28 cellular contexts compared by ENCODE assay signal in the genomic region with DNA sequence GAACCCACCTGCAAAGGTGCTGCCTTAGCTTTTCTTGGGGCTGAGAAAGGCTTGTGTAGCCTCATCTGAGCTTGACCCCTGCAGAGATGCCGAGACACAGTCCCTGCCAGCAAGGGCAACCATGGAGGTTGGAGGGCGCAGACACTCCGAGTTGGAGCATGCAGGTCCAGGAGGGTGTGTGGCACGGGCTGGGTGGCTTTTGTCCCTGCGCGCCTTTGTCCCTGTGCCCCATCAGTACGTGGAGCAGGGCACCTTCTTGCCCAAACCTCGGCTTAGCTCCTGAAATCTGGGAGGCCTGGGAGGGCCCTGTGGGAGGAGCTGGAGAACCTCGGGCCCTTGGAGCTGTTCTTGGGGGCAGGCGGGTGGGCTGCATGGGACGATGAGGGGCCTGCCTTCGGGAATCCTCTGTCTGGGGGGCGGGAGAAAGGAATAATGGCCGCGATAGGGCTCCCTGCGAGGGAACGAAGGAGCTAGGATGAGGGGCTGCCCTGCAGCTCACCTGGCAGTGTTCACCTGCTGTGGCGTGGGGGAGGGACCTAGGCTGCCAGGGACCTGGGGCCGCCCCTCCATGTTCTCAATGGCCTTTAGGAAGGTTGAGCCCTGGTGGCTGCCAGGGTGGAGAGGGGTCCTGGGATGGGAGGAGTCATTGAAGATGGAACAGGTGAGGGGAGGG. TPM values are rescaled to one million over a fixed set of nuclear protein-coding genes. Genes with fewer than 3 reads are reported as not detected.
"Had no signal": no experiment of that assay in that cellular context is flagged by ENCODE, and none has a peak within 500 bp of the region (broad histone marks: within the 10 kb centered on the region; RNA-seq: fewer than 3 reads in every experiment).

No MANE protein-coding gene starts in this region.

- H3K4me3 ChIP-seq: ovary, suprapubic skin, tibial artery had no signal

- H3K27me3 ChIP-seq: ovary had no signal

- H3K36me3 Mint-ChIP-seq: mesothelial cell of epicardium; naive B cell; stimulated activated naive B cell treated with anti-CD40 and anti-IgM and Interleukin-4, amounts not matched to agents 10 μg/mL and 1 μg/mL and 100 μg/mL, for 72 hours had no signal

- H3K9me3 Mint-ChIP-seq: activated naive CD8-positive, alpha-beta T cell treated with anti-CD3 and anti-CD28 coated beads, Interleukin-2, amount 50 U/mL, for 24 hours; activated T-helper 1 cell treated with anti-CD3 and anti-CD28 coated beads, Interleukin-12 subunit alpha, Interleukin-12 subunit beta, Interleukin-2, Interleukin-4 antibody, amounts not matched to agents 30 ng/mL and 10 ng/mL and 1 ng/mL, durations not matched to agents 14 hours and 24 hours and 36 hours; central memory CD8-positive, alpha-beta T cell; mesothelial cell of epicardium; T-helper 2 cell treated with Interferon-gamma antibody and Interleukin-4, amounts not matched to agents 5 μg/mL and 100 μg/mL, for 36 hours had no signal

- H3K9me3 ChIP-seq: neutrophil, ovary, suprapubic skin, tibial artery had no signal

- H3K36me3 ChIP-seq: neutrophil, ovary, suprapubic skin, tibial artery had no signal

- H3K4me1 Mint-ChIP-seq: activated naive CD8-positive, alpha-beta T cell treated with anti-CD3 and anti-CD28 coated beads, Interleukin-2, amount 50 U/mL, for 24 hours had no signal

- H3K27me3 Mint-ChIP-seq: progenitor cell of endocrine pancreas had no signal

- H3K27ac Mint-ChIP-seq: activated naive CD8-positive, alpha-beta T cell treated with anti-CD3 and anti-CD28 coated beads, Interleukin-2, amount 50 U/mL, for 24 hours; activated T-helper 1 cell treated with anti-CD3 and anti-CD28 coated beads, Interleukin-12 subunit alpha, Interleukin-12 subunit beta, Interleukin-2, Interleukin-4 antibody, amounts not matched to agents 30 ng/mL and 10 ng/mL and 1 ng/mL, durations not matched to agents 14 hours and 24 hours and 36 hours; mesothelial cell of epicardium; progenitor cell of endocrine pancreas; stimulated activated naive B cell treated with anti-CD40 and anti-IgM and Interleukin-4, amounts not matched to agents 10 μg/mL and 1 μg/mL and 100 μg/mL, for 72 hours; T-helper 2 cell treated with Interferon-gamma antibody and Interleukin-4, amounts not matched to agents 5 μg/mL and 100 μg/mL, for 36 hours had no signal

- H3K4me3 Mint-ChIP-seq: activated naive CD8-positive, alpha-beta T cell treated with anti-CD3 and anti-CD28 coated beads, Interleukin-2, amount 50 U/mL, for 24 hours; activated T-helper 1 cell treated with anti-CD3 and anti-CD28 coated beads, Interleukin-12 subunit alpha, Interleukin-12 subunit beta, Interleukin-2, Interleukin-4 antibody, amounts not matched to agents 30 ng/mL and 10 ng/mL and 1 ng/mL, durations not matched to agents 14 hours and 24 hours and 36 hours; central memory CD8-positive, alpha-beta T cell; mesothelial cell of epicardium; stimulated activated naive B cell treated with anti-CD40 and anti-IgM and Interleukin-4, amounts not matched to agents 10 μg/mL and 1 μg/mL and 100 μg/mL, for 72 hours; T-helper 2 cell treated with Interferon-gamma antibody and Interleukin-4, amounts not matched to agents 5 μg/mL and 100 μg/mL, for 36 hours had no signal

- DNase-seq: activated CD4-positive, alpha-beta T cell treated with anti-CD3 and anti-CD28 coated beads for 4 hours; activated CD4-positive, alpha-beta T cell treated with anti-CD3 and anti-CD28 coated beads, Interleukin-2, amount 50 U/mL, for 4 hours; activated CD8-positive, alpha-beta memory T cell treated with anti-CD3 and anti-CD28 coated beads, Interleukin-2, amount 50 U/mL, for 4 hours; activated effector memory CD4-positive, alpha-beta T cell treated with anti-CD3 and anti-CD28 coated beads, Interleukin-2, amount 50 U/mL, for 16 hours; activated naive CD4-positive, alpha-beta T cell treated with anti-CD3 and anti-CD28 coated beads, Interleukin-2, amount 50 U/mL, for 16 hours; activated naive CD8-positive, alpha-beta T cell treated with anti-CD3 and anti-CD28 coated beads, Interleukin-2, amount 50 U/mL, for 24 hours; activated T-cell treated with anti-CD3 and anti-CD28 coated beads, Interleukin-2, amount 50 U/mL, for 1 hour; amygdala; dermis blood vessel endothelial cell; effector CD8-positive, alpha-beta T cell; islet precursor cell; left colon; naive B cell; stimulated activated CD4-positive, alpha-beta T cell treated with anti-CD3 and anti-CD28 coated beads, Interleukin-15, amount 100 ng/mL, for 24 hours; stimulated activated CD4-positive, alpha-beta T cell treated with anti-CD3 and anti-CD28 coated beads, Interleukin-2, amount 100 ng/mL, for 24 hours; stimulated activated naive B cell treated with anti-CD40 and anti-IgM and Interleukin-4, amounts not matched to agents 10 μg/mL and 1 μg/mL and 100 μg/mL, for 72 hours; T-helper 1 cell; tibial artery had no signal

- H3K27ac ChIP-seq: epithelial cell of prostate, neutrophil, ovary, suprapubic skin, tibial artery had no signal

RNA-seq across cellular contexts. Expression of gene BRSK2, which starts 3.4 kb away (rescaled TPM):
- total RNA-seq: bronchial epithelial cell had no signal
